ENCODE assay signal across 24 cellular contexts in genomic region chr2:234661146-234661545, GRCh38.
DNase-seq lines count a peak whose midpoint lies in the region; FAIRE-seq and TF ChIP-seq lines count a peak whose summit lies in the region.
"Had no signal": no experiment of that assay in that cellular context is flagged by ENCODE, and none has a peak within 500 bp of the region (broad histone marks: within the 10 kb centered on the region; RNA-seq: fewer than 3 reads in every experiment).

No MANE protein-coding gene starts in this region.

- H2BK120ac ChIP-seq in neuronal stem cell (ENCODE audit: low read depth, low read length): no peak overlapping the region

- no peak overlapping the region for H4K8ac ChIP-seq in neuronal stem cell (ENCODE audit: low read depth, low read length)

- peak overlapping the region; percentile 25 for H2AFZ ChIP-seq in neuronal stem cell (ENCODE audit: low read length)

- H3K4me2 ChIP-seq in neuronal stem cell (ENCODE audit: insufficient read depth, low read length, poor library complexity, severe bottlenecking): no peak overlapping the region
- H3K4me2 ChIP-seq: A549 had no signal

- H3K4me3 Mint-ChIP-seq in activated naive CD4-positive, alpha-beta T cell treated with anti-CD3 and anti-CD28 coated beads, Interleukin-2, amount 10 ng/mL, durations not matched to agents 7 days and 5 days: no peak overlapping the region
- H3K4me3 Mint-ChIP-seq: CD14-positive monocyte; CD8-positive, alpha-beta memory T cell had no signal

- no peak for FAIRE-seq in D721Med (lab: Jason Lieb, UNC)
- FAIRE-seq: A549, G401.6, GM12878 had no signal

- no peak overlapping the region for H2BK5ac ChIP-seq in neuronal stem cell (ENCODE audit: low read length)

- WGBS in neuronal stem cell (ENCODE audit: extremely low coverage in 2 of 2, insufficient read length in 2 of 2, insufficient replicate concordance in 1 of 2), 2 donors: 100% methylated on average over 1 of the region's 4 CpGs; no CpG with 5 or more reads in 1 of the 2 donors

- H3K9me3 ChIP-seq in neuronal stem cell (replicated peaks in 1 of 2; ENCODE audit: control insufficient read depth in 2 of 2, insufficient read depth in 1 of 2, low read depth in 1 of 2, low read length in 2 of 2): peaks cover 9 to 24% of the 10 kb centered on the region in 2 donors
- H3K9me3 ChIP-seq: A549, SJCRH30 had no signal

- H2BK15ac ChIP-seq in neuronal stem cell (ENCODE audit: low read length): no peak overlapping the region

- no peak overlapping the region for H3K4me3 ChIP-seq in neuronal stem cell (ENCODE audit: low read length in 2 of 2)
- H3K4me3 ChIP-seq: A549, GM12878, SJCRH30 had no signal

- no peak overlapping the region for H3K27ac Mint-ChIP-seq in activated naive CD4-positive, alpha-beta T cell treated with anti-CD3 and anti-CD28 coated beads, Interleukin-2, amount 10 ng/mL, durations not matched to agents 7 days and 5 days
- H3K27ac Mint-ChIP-seq: CD14-positive monocyte; CD8-positive, alpha-beta memory T cell had no signal

- no peak overlapping the region for H2BK12ac ChIP-seq in neuronal stem cell (ENCODE audit: low read length)

- no peaks in the 10 kb centered on the region for H3K36me3 Mint-ChIP-seq in activated naive CD4-positive, alpha-beta T cell treated with anti-CD3 and anti-CD28 coated beads, Interleukin-2, amount 10 ng/mL, durations not matched to agents 7 days and 5 days
- H3K36me3 Mint-ChIP-seq: CD14-positive monocyte; CD8-positive, alpha-beta memory T cell had no signal

- peak; percentile 56 for DNase-seq in DMS 273 treated with DMSO at 0.1 percent for 48 hours (lab: John Stamatoyannopoulos, UW)
- peak; percentile 82 for DNase-seq in NCI-H446 treated with DMSO at 0.1 percent for 48 hours (lab: John Stamatoyannopoulos, UW)
- DNase-seq in RPMI7951 (ENCODE audit: low read depth): peak; percentile 13
- DNase-seq in neuronal stem cell (ENCODE audit: low spot score): no peak
- no peak for DNase-seq in mesenteric fat pad (ENCODE audit: low spot score)
- no peak for DNase-seq in MV-4-11 (lab: John Stamatoyannopoulos, UW)
- no peak for DNase-seq in D721Med (ENCODE audit: insufficient read length, low spot score)
- no peak for DNase-seq in activated naive CD4-positive, alpha-beta T cell treated with anti-CD3 and anti-CD28 coated beads, Interleukin-2, amount 10 ng/mL, durations not matched to agents 7 days and 5 days
- DNase-seq: BE2C; Calu3; CD8-positive, alpha-beta memory T cell; DMS53; NCI-H1092; NCI-H1417 treated with DMSO at 0.1 percent for 48 hours; NCI-H187 treated with DMSO at 0.1 percent for 48 hours; NCI-H748 treated with DMSO at 0.1 percent for 48 hours; NK-92 treated with Interleukin-12 subunit alpha and Interleukin-12 subunit beta, amount 100 ng/mL, for 24 hours; PC-3; T-helper 2 cell had no signal

- H2AK5ac ChIP-seq in neuronal stem cell (ENCODE audit: low read depth, low read length): no peak overlapping the region

- H3K9ac ChIP-seq in neuronal stem cell (ENCODE audit: low read depth, low read length, poor library complexity): no peak overlapping the region

- TF ChIP-seq CTCF in D721Med (IDR thresholded peaks at IDR 0.05; ENCODE audit: insufficient read depth, missing control alignments): no peak

- no peak overlapping the region for H4K91ac ChIP-seq in neuronal stem cell (ENCODE audit: low read depth, low read length, poor library complexity)

- H3K4ac ChIP-seq in neuronal stem cell (ENCODE audit: low read length): no peak overlapping the region

- CTCF ChIA-PET in activated naive CD4-positive, alpha-beta T cell treated with anti-CD3 and anti-CD28 coated beads, Interleukin-2, amount 10 ng/mL, durations not matched to agents 7 days and 5 days (lab: Charles Lee): no interaction called here

- H3K9me3 Mint-ChIP-seq in activated naive CD4-positive, alpha-beta T cell treated with anti-CD3 and anti-CD28 coated beads, Interleukin-2, amount 10 ng/mL, durations not matched to agents 7 days and 5 days: peaks cover 6% of the 10 kb centered on the region

- no peak overlapping the region for H3K23ac ChIP-seq in neuronal stem cell (ENCODE audit: low read depth, low read length, poor library complexity)

- no peaks in the 10 kb centered on the region for H3K27me3 ChIP-seq in neuronal stem cell (ENCODE audit: control insufficient read depth in 3 of 3, insufficient read depth in 3 of 3, low read depth in 1 of 3, low read length in 3 of 3)
- H3K27me3 ChIP-seq: BE2C, SJCRH30 had no signal

- H3K14ac ChIP-seq in neuronal stem cell (ENCODE audit: low read length): no peak overlapping the region

- no peak overlapping the region for H3K18ac ChIP-seq in neuronal stem cell (ENCODE audit: low read length)

- no peaks in the 10 kb centered on the region for H3K79me1 ChIP-seq in neuronal stem cell (ENCODE audit: low read depth, low read length)

- no peaks in the 10 kb centered on the region for H3K4me1 ChIP-seq in neuronal stem cell (ENCODE audit: control insufficient read depth in 2 of 2, insufficient read depth in 1 of 2, low read depth in 1 of 2, low read length in 2 of 2)
- H3K4me1 ChIP-seq: A549, BE2C, SJCRH30 had no signal

- H3K27me3 Mint-ChIP-seq in activated naive CD4-positive, alpha-beta T cell treated with anti-CD3 and anti-CD28 coated beads, Interleukin-2, amount 10 ng/mL, durations not matched to agents 7 days and 5 days: peaks cover 4% of the 10 kb centered on the region

- peaks cover 0 to 3% of the 10 kb centered on the region in 2 donors for H3K36me3 ChIP-seq in neuronal stem cell (replicated peaks in 1 of 2; ENCODE audit: control insufficient read depth in 2 of 2, insufficient read depth in 2 of 2, low read length in 2 of 2)
- H3K36me3 ChIP-seq: BE2C, SJCRH30 had no signal

- no peaks in the 10 kb centered on the region for H3K4me1 Mint-ChIP-seq in activated naive CD4-positive, alpha-beta T cell treated with anti-CD3 and anti-CD28 coated beads, Interleukin-2, amount 10 ng/mL, durations not matched to agents 7 days and 5 days
- H3K4me1 Mint-ChIP-seq: CD14-positive monocyte; CD8-positive, alpha-beta memory T cell had no signal

- H3K27ac ChIP-seq in neuronal stem cell (replicated peaks; ENCODE audit: low read length): no peak overlapping the region
- H3K27ac ChIP-seq: A549, SJCRH30 had no signal

Comparison
In these comparisons a context has a peak if more than half of its experiments do, and no peak if none do; other contexts are left out.
1. DNase-seq: peak in DMS 273 treated with DMSO at 0.1 percent for 48 hours (single experiment), NCI-H446 treated with DMSO at 0.1 percent for 48 hours (single experiment) and RPMI7951 (single experiment); none in neuronal stem cell (single experiment), mesenteric fat pad (single experiment), MV-4-11 (single experiment), D721Med (single experiment) and activated naive CD4-positive, alpha-beta T cell treated with anti-CD3 and anti-CD28 coated beads, Interleukin-2, amount 10 ng/mL, durations not matched to agents 7 days and 5 days (single experiment).